In genomic region chr21:14587266-14587665, GRCh38 we compare ENCODE assay signal across 26 cellular contexts. TPM values are rescaled to one million over a fixed set of nuclear protein-coding genes. Genes with fewer than 3 reads are reported as not detected.
A peak's percentile ranks its signal among the peaks of the same experiment; 100 is the strongest.
DNase-seq lines count a peak whose midpoint lies in the region; ATAC-seq, FAIRE-seq and TF ChIP-seq lines count a peak whose summit lies in the region.
"Had no signal": no experiment of that assay in that cellular context is flagged by ENCODE, and none has a peak within 500 bp of the region (broad histone marks: within the 10 kb centered on the region; RNA-seq: fewer than 3 reads in every experiment).

No MANE protein-coding gene starts in this region.

- H3K9me3 ChIP-seq in K562 (replicated peaks; ENCODE audit: control insufficient read depth, insufficient read depth, low read depth, low read length): no peaks in the 10 kb centered on the region
- H3K9me3 ChIP-seq: A549; BE2C; BLaER1 treated with 17β-estradiol and CSF1 and Interleukin-3, amounts not matched to agents 10 nM and 100 nM had no signal

- no peak for TF ChIP-seq POLR2A in K562 (conservative IDR thresholded peaks at IDR 0.05)

- H3K4me1 ChIP-seq in K562 (replicated peaks in 1 of 2; ENCODE audit: control insufficient read depth in 2 of 2, insufficient read depth in 2 of 2, low read length in 2 of 2): peaks cover 0 to 10% of the 10 kb centered on the region in 2 experiments; a peak in 2 of 5 replicates
- H3K4me1 ChIP-seq: A549, BE2C had no signal

- H3K27ac ChIP-seq in K562 (ENCODE audit: extremely low read depth, low read depth, low read length): no peak overlapping the region
- H3K27ac ChIP-seq: A549; BLaER1 treated with 17β-estradiol and CSF1 and Interleukin-3, amounts not matched to agents 10 nM and 100 nM; GM23248 had no signal

- intact Hi-C loops in activated CD4-positive, alpha-beta T cell treated with anti-CD3 and anti-CD28 coated beads, Interleukin-2, amount 10 ng/mL, durations not matched to agents 24 days and 14 days (cut with micrococcal nuclease): no loop called here
- intact Hi-C loops in K562 (cut with micrococcal nuclease): no loop called here

- FAIRE-seq in K562 (lab: Jason Lieb, UNC): no peak
- FAIRE-seq: A549, D721Med, G401.6, GM12892 had no signal

- peaks cover 9% of the 10 kb centered on the region for H3K9me3 Mint-ChIP-seq in activated CD4-positive, alpha-beta T cell treated with anti-CD3 and anti-CD28 coated beads, Interleukin-2, amount 10 ng/mL, durations not matched to agents 24 days and 14 days
- peaks cover 0 to 4% (median 4%) of the 10 kb centered on the region in 3 donors for H3K9me3 Mint-ChIP-seq in T-cell
- H3K9me3 Mint-ChIP-seq in memory B cell: no peaks in the 10 kb centered on the region
- H3K9me3 Mint-ChIP-seq: CD14-positive monocyte; CD4-positive, alpha-beta T cell had no signal

- no peak overlapping the region for H3K4me3 ChIP-seq in K562
- H3K4me3 ChIP-seq: A549; BLaER1 treated with 17β-estradiol and CSF1 and Interleukin-3, amounts not matched to agents 10 nM and 100 nM; GM23248 had no signal

- TF ChIP-seq RAD21 in K562 (CRISPR knock-in tag; conservative IDR thresholded peaks at IDR 0.05 in 1 of 2, IDR thresholded peaks at IDR 0.05 in 1 of 2): no peak

- in situ Hi-C loops in K562 (cut with MboI) (no loop called here), GM13977 (cut with MboI; ENCODE audit: low pct_unique_long_range_greater_than_20kb, low sequenced_read_pairs, unreplicated experiment) (no loop called here)

- H3K79me2 ChIP-seq in K562 (ENCODE audit: control insufficient read depth, insufficient read depth, low read length): peaks cover 11% of the 10 kb centered on the region

- no peak overlapping the region for H3K9ac ChIP-seq in K562 (ENCODE audit: insufficient read depth in 1 of 2, low read depth in 2 of 2, low read length in 2 of 2)
- H3K9ac ChIP-seq: BLaER1 treated with 17β-estradiol and CSF1 and Interleukin-3, amounts not matched to agents 10 nM and 100 nM; GM23248 had no signal

- H3K9me1 ChIP-seq in K562 (ENCODE audit: control insufficient read depth, insufficient read depth, low read length): no peaks in the 10 kb centered on the region

- CTCF ChIA-PET in T-cell (lab: Charles Lee) (interaction anchor here in 1 of 2 donors (0.6 kb wide), 1 partner anchor 43 kb away, joined by 4 read pairs; no protein-coding TSS in a partner anchor), K562 (lab: Yijun Ruan, JAX; ENCODE audit: low intra/inter-chr PET ratio) (no interaction called here)

- H3K4me1 Mint-ChIP-seq in activated CD4-positive, alpha-beta T cell treated with anti-CD3 and anti-CD28 coated beads, Interleukin-2, amount 10 ng/mL, durations not matched to agents 24 days and 14 days: peaks cover 38% of the 10 kb centered on the region
- H3K4me1 Mint-ChIP-seq in T-cell (peaks cover 9 to 59% (median 28%) of the 10 kb centered on the region in 3 donors), memory B cell (peaks cover 9% of the 10 kb centered on the region)

- no peaks in the 10 kb centered on the region for H3K36me3 ChIP-seq in K562 (ENCODE audit: control insufficient read depth, insufficient read depth, low read length)
- H3K36me3 ChIP-seq: BE2C; BLaER1 treated with 17β-estradiol and CSF1 and Interleukin-3, amounts not matched to agents 10 nM and 100 nM had no signal

- H4K20me1 ChIP-seq in K562 (replicated peaks; ENCODE audit: control insufficient read depth, insufficient read depth, low read length): no peaks in the 10 kb centered on the region
- H4K20me1 ChIP-seq: BLaER1 treated with 17β-estradiol and CSF1 and Interleukin-3, amounts not matched to agents 10 nM and 100 nM had no signal

- no peak overlapping the region for H3K4me3 Mint-ChIP-seq in activated CD4-positive, alpha-beta T cell treated with anti-CD3 and anti-CD28 coated beads, Interleukin-2, amount 10 ng/mL, durations not matched to agents 24 days and 14 days
- H3K4me3 Mint-ChIP-seq in T-cell (no peak overlapping the region), memory B cell (no peak overlapping the region)
- H3K4me3 Mint-ChIP-seq: CD14-positive monocyte; CD4-positive, alpha-beta T cell; CD8-positive, alpha-beta memory T cell; H9 had no signal

- H3K27me3 ChIP-seq in K562 (ENCODE audit: control insufficient read depth in 2 of 2, insufficient read depth in 2 of 2, low read length in 2 of 2): no peaks in the 10 kb centered on the region
- H3K27me3 ChIP-seq: BE2C; BLaER1 treated with 17β-estradiol and CSF1 and Interleukin-3, amounts not matched to agents 10 nM and 100 nM had no signal

- POLR2A ChIA-PET in T-cell (lab: Charles Lee): interaction anchor here in 1 of 2 donors (0.7 kb wide), 1 partner anchor 267 kb away, joined by 3 read pairs; no protein-coding TSS in a partner anchor
- POLR2A ChIA-PET in K562 (lab: Yijun Ruan, JAX): no interaction called here

- peak; percentile 14 for DNase-seq in activated CD4-positive, alpha-beta T cell treated with anti-CD3 and anti-CD28 coated beads, Interleukin-2, amount 10 ng/mL, durations not matched to agents 24 days and 14 days
- DNase-seq in activated CD4-positive, alpha-beta T cell treated with anti-CD3 and anti-CD28 coated beads, Interleukin-2, amount 50 U/mL, for 4 hours: no peak
- no peak for DNase-seq in T-cell
- DNase-seq in K562 (ENCODE audit: extremely low read depth in 1 of 4, low spot score in 3 of 4): no peak
- no peak for DNase-seq in memory B cell (ENCODE audit: low spot score in 2 of 2)
- no peak for DNase-seq in HUDEP-2 (lab: John Stamatoyannopoulos, UW; ENCODE audit: unreplicated experiment in 76 of 76)
- DNase-seq in GM13977 (ENCODE audit: low spot score): no peak
- no peak for DNase-seq in DMS 273 (lab: John Stamatoyannopoulos, UW; ENCODE audit: unreplicated experiment)
- DNase-seq: 8988T; ACHN; AML-193; BE2C; CD4-positive, alpha-beta T cell; CD8-positive, alpha-beta memory T cell; DMS53; DMS79 treated with DMSO at 0.1 percent for 48 hours; GM23248; H9 had no signal

- no TSS peak for BruUV-seq in K562 (replicated peaks; lab: Mats Ljungman, UMichigan)

- no peak for TF ChIP-seq EP300 in K562 (IDR thresholded peaks at IDR 0.05; ENCODE audit: low read length)

- no peak for ATAC-seq in T-cell (replicated peaks in 1 of 4)
- ATAC-seq in K562: no peak
- no peak for ATAC-seq in memory B cell (ENCODE audit: low read depth)
- ATAC-seq: A549, HCT116 had no signal

- no peak overlapping the region for H2AFZ ChIP-seq in K562 (ENCODE audit: low read depth, low read length)
- H2AFZ ChIP-seq: GM23248 had no signal

- H3K27ac Mint-ChIP-seq in activated CD4-positive, alpha-beta T cell treated with anti-CD3 and anti-CD28 coated beads, Interleukin-2, amount 10 ng/mL, durations not matched to agents 24 days and 14 days: no peak overlapping the region
- H3K27ac Mint-ChIP-seq in T-cell (peak overlapping the region; percentile 48 to 74), memory B cell (peak overlapping the region; percentile 16)
- H3K27ac Mint-ChIP-seq: CD4-positive, alpha-beta T cell; H9 had no signal

- H3K4me2 ChIP-seq in K562 (ENCODE audit: insufficient read depth, low read length): no peak overlapping the region
- H3K4me2 ChIP-seq: A549; BLaER1 treated with 17β-estradiol and CSF1 and Interleukin-3, amounts not matched to agents 10 nM and 100 nM had no signal

- peaks cover 10% of the 10 kb centered on the region for H3K36me3 Mint-ChIP-seq in activated CD4-positive, alpha-beta T cell treated with anti-CD3 and anti-CD28 coated beads, Interleukin-2, amount 10 ng/mL, durations not matched to agents 24 days and 14 days (ENCODE audit: low read depth)
- no peaks in the 10 kb centered on the region for H3K36me3 Mint-ChIP-seq in T-cell
- peaks cover 2% of the 10 kb centered on the region for H3K36me3 Mint-ChIP-seq in memory B cell
- H3K36me3 Mint-ChIP-seq: CD14-positive monocyte had no signal

- no peaks in the 10 kb centered on the region for H3K27me3 Mint-ChIP-seq in activated CD4-positive, alpha-beta T cell treated with anti-CD3 and anti-CD28 coated beads, Interleukin-2, amount 10 ng/mL, durations not matched to agents 24 days and 14 days
- H3K27me3 Mint-ChIP-seq in T-cell: no peaks in the 10 kb centered on the region
- no peaks in the 10 kb centered on the region for H3K27me3 Mint-ChIP-seq in memory B cell
- H3K27me3 Mint-ChIP-seq: CD4-positive, alpha-beta T cell; CD8-positive, alpha-beta memory T cell had no signal

- TF ChIP-seq CTCF in K562 (IDR thresholded peaks at IDR 0.05 in 2 of 3, conservative IDR thresholded peaks at IDR 0.05 in 1 of 3; ENCODE audit: insufficient read depth in 2 of 3, low read depth in 1 of 3, low read length in 3 of 3): no peak
- no peak for TF ChIP-seq CTCF in GM13977 (IDR thresholded peaks at IDR 0.05; ENCODE audit: extremely low read depth, insufficient read depth, missing control alignments)

TF ChIP-seq in K562, 482 proteins besides CTCF, POLR2A, EP300 and RAD21 (continues in another document):
- TF ChIP-seq ARHGAP35 (IDR thresholded peaks at IDR 0.05; ENCODE audit: partially characterized antibody) (no peak), HDGF (IDR thresholded peaks at IDR 0.05) (no peak)

RNA-seq across cellular contexts. Expression of gene SAMSN1, which starts 41.2 kb away (rescaled TPM):
- total RNA-seq in activated CD4-positive, alpha-beta T cell treated with anti-CD3 and anti-CD28 coated beads, Interleukin-2, amount 10 ng/mL, durations not matched to agents 24 days and 14 days: 86.4 and 92.7 TPM in 2 replicates
- 10 to 100 TPM; 25.3 to 64.6 (median 45.4) TPM for total RNA-seq in T-cell
- total RNA-seq in K562 (2011; cell fraction: chromatin; rRNA removed; ENCODE audit: low replicate concordance): 35.2 and 136 TPM in 2 replicates
- total RNA-seq in K562 (2011; cell fraction: nucleolus; rRNA removed): 20.5 and 30.3 TPM in 2 replicates
- total RNA-seq in K562 (2011; cell fraction: nucleoplasm; rRNA removed): 46.3 and 72.5 TPM in 2 replicates
- total RNA-seq in K562 (2014; rRNA removed): 96.8 and 106 TPM in 2 replicates
- total RNA-seq in K562 (2014; rRNA removed; fragmentation: Illumina TruSeq; extraction: Trizol): 201 and 218 TPM in 2 replicates
- total RNA-seq in K562 (2015; rRNA removed; fragmentation: Illumina TruSeq; extraction: Trizol): 143 and 159 TPM in 2 replicates
- total RNA-seq in K562 (2021): 101 and 118 TPM in 2 replicates
- 135 and 151 TPM in 2 replicates for polyA plus RNA-seq in K562 (2011; rRNA removed)
- polyA plus RNA-seq in K562 (2011; cell fraction: cytosol; rRNA removed): 22.7 and 52.5 TPM in 2 replicates
- polyA plus RNA-seq in K562 (2011; cell fraction: nucleus; rRNA removed): 48.6 and 89.9 TPM in 2 replicates
- 101 and 117 TPM in 2 replicates for polyA plus RNA-seq in K562 (2012)
- 172 and 209 TPM in 2 replicates for polyA plus RNA-seq in K562 (2014; fragmentation: Illumina TruSeq; extraction: Trizol)
- polyA plus RNA-seq in K562 (2014; fragmentation: Nextera tagmentation; extraction: Ambion mirVana): 100 to 1,000 TPM; 184 to 223 TPM
- polyA plus RNA-seq in K562 (2014; rRNA removed): 129 and 135 TPM in 2 replicates
- 95.4 and 142 TPM in 2 replicates for polyA minus RNA-seq in K562 (2011; rRNA and poly(A)+ RNA removed)
- 33.6 and 37.9 TPM in 2 replicates for polyA minus RNA-seq in K562 (2011; cell fraction: cytosol; rRNA and poly(A)+ RNA removed)
- polyA minus RNA-seq in K562 (2011; cell fraction: nucleus; rRNA and poly(A)+ RNA removed): 39.7 and 92.0 TPM in 2 replicates
- total RNA-seq: Daoy, GM23248 had no signal
- polyA plus RNA-seq: GM23248 had no signal
